In genomic region chr6:100657678-100658330, GRCh38 we compare ENCODE assay signal across 9 cellular contexts.
DNase-seq lines count a peak whose midpoint lies in the region; ATAC-seq, FAIRE-seq and TF ChIP-seq lines count a peak whose summit lies in the region.
"Had no signal": no experiment of that assay in that cellular context is flagged by ENCODE, and none has a peak within 500 bp of the region (broad histone marks: within the 10 kb centered on the region; RNA-seq: fewer than 3 reads in every experiment).

No MANE protein-coding gene starts in this region.

- no peaks in the 10 kb centered on the region for H3K27me3 ChIP-seq in endothelial cell of umbilical vein (ENCODE audit: control insufficient read depth in 2 of 2, insufficient read depth in 2 of 2, low read length in 2 of 2)
- H3K27me3 ChIP-seq in mesendoderm (ENCODE audit: insufficient read depth, low read length, poor library complexity): no peaks in the 10 kb centered on the region

- TF ChIP-seq CTCF in GM13977 (IDR thresholded peaks at IDR 0.05; ENCODE audit: extremely low read depth, insufficient read depth, missing control alignments) (peak; percentile 51), endothelial cell of umbilical vein (IDR thresholded peaks at IDR 0.05; ENCODE audit: extremely low read depth in 1 of 2, insufficient read depth in 1 of 2, low read depth in 1 of 2, low read length in 2 of 2) (peak; percentile 22 to 29)

- H3K23ac ChIP-seq in mesendoderm (ENCODE audit: low read length): no peak overlapping the region

- CTCF ChIA-PET in endothelial cell of umbilical vein (lab: Charles Lee): interaction anchor here (0.7 to 3.6 kb wide), 14 partner anchors 9 to 790 kb away, joined by 3 to 32 read pairs (median 5); no protein-coding TSS in a partner anchor

- no peak overlapping the region for H3K4ac ChIP-seq in mesendoderm (ENCODE audit: low read depth, low read length)

- FAIRE-seq in endothelial cell of umbilical vein (lab: Jason Lieb, UNC): no peak

- in situ Hi-C loops in GM13977 (cut with MboI; ENCODE audit: low pct_unique_long_range_greater_than_20kb, low sequenced_read_pairs, unreplicated experiment): loop anchor here (25.0 kb wide), 2 partner anchors 171 to 546 kb away; no protein-coding TSS in a partner anchor

- WGBS in mesendoderm (ENCODE audit: extremely low coverage, insufficient coverage, low lambda C conversion rate): no CpG with 5 or more reads among the region's 2 CpGs

- POLR2A ChIA-PET in endothelial cell of umbilical vein (lab: Charles Lee): no interaction called here

- H3K79me2 ChIP-seq in endothelial cell of umbilical vein (ENCODE audit: control insufficient read depth, insufficient read depth, low read length) (no peaks in the 10 kb centered on the region), mesendoderm (ENCODE audit: control insufficient read depth, insufficient read depth, low read length) (no peaks in the 10 kb centered on the region)

- H3K9ac ChIP-seq in endothelial cell of umbilical vein (replicated peaks; ENCODE audit: extremely low read depth, insufficient read depth, low read length) (no peak overlapping the region), mesendoderm (ENCODE audit: low read length) (no peak overlapping the region)

- no peak overlapping the region for H2BK120ac ChIP-seq in mesendoderm (ENCODE audit: low read depth, low read length)

- intact Hi-C loops in endothelial cell of umbilical vein (cut with micrococcal nuclease): loop anchor here (1.0 to 5.0 kb wide), 5 partner anchors 86 to 551 kb away; no protein-coding TSS in a partner anchor

- no peak overlapping the region for H3K56ac ChIP-seq in mesendoderm (ENCODE audit: low read length)

- H4K20me1 ChIP-seq in endothelial cell of umbilical vein (replicated peaks; ENCODE audit: control insufficient read depth, extremely low read depth, insufficient read depth, low read length): no peaks in the 10 kb centered on the region

- H3K4me3 ChIP-seq in endothelial cell of umbilical vein (replicated peaks in 1 of 3; ENCODE audit: insufficient read depth in 1 of 3, low read depth in 1 of 3, low read length in 3 of 3) (no peak overlapping the region), mesendoderm (ENCODE audit: low read length) (no peak overlapping the region)

- H3K4me1 ChIP-seq in endothelial cell of umbilical vein (ENCODE audit: control insufficient read depth, extremely low read depth, insufficient read depth, low read length) (no peaks in the 10 kb centered on the region), mesendoderm (ENCODE audit: control insufficient read depth, low read depth, low read length) (no peaks in the 10 kb centered on the region)

- ATAC-seq in HG03439 (IDR thresholded peaks at IDR 0.05; ENCODE audit: unreplicated experiment) (peak; percentile 80), GM19455 (IDR thresholded peaks at IDR 0.05; ENCODE audit: unreplicated experiment) (no peak), HG03521 (IDR thresholded peaks at IDR 0.05; ENCODE audit: unreplicated experiment) (no peak)

- no peak overlapping the region for H3K27ac ChIP-seq in endothelial cell of umbilical vein (ENCODE audit: insufficient read depth, low read depth, low read length)
- no peak overlapping the region for H3K27ac ChIP-seq in mesendoderm (ENCODE audit: low read depth, low read length)

- TF ChIP-seq POLR2A in endothelial cell of umbilical vein (IDR thresholded peaks at IDR 0.05; ENCODE audit: low read depth, low read length): no peak

- H3K9me1 ChIP-seq in endothelial cell of umbilical vein (replicated peaks; ENCODE audit: control insufficient read depth, extremely low read depth, insufficient read depth, low read length): no peaks in the 10 kb centered on the region

- H2BK15ac ChIP-seq in mesendoderm (replicated peaks; ENCODE audit: low read depth): no peak overlapping the region

- H3K79me1 ChIP-seq in mesendoderm (ENCODE audit: low read length): no peaks in the 10 kb centered on the region

- H3K36me3 ChIP-seq in endothelial cell of umbilical vein (ENCODE audit: control insufficient read depth in 2 of 2, extremely low read depth in 1 of 2, insufficient read depth in 2 of 2, low read length in 2 of 2): peaks cover 0 to 4% of the 10 kb centered on the region in 2 experiments
- no peaks in the 10 kb centered on the region for H3K36me3 ChIP-seq in mesendoderm (ENCODE audit: control insufficient read depth, insufficient read depth, low read length)

- no peak overlapping the region for H4K5ac ChIP-seq in mesendoderm (ENCODE audit: low read length)

- H4K8ac ChIP-seq in mesendoderm (ENCODE audit: low read depth, low read length): no peak overlapping the region

- no TSS peak for BruUV-seq in endothelial cell of umbilical vein (replicated peaks; lab: Mats Ljungman, UMichigan)

- no peak overlapping the region for H3K18ac ChIP-seq in mesendoderm (ENCODE audit: low read length)

- H2AFZ ChIP-seq in endothelial cell of umbilical vein (ENCODE audit: low read depth, low read length): no peak overlapping the region

- H2BK5ac ChIP-seq in mesendoderm (ENCODE audit: low read length): no peak overlapping the region

- no peak overlapping the region for H3K4me2 ChIP-seq in endothelial cell of umbilical vein (ENCODE audit: insufficient read depth, low read length)
- no peak overlapping the region for H3K4me2 ChIP-seq in mesendoderm (ENCODE audit: low read length)

- H2AK5ac ChIP-seq in mesendoderm (ENCODE audit: low read length): no peak overlapping the region

- H3K9me3 ChIP-seq in endothelial cell of umbilical vein (replicated peaks; ENCODE audit: control insufficient read depth, insufficient read depth, low read length): no peaks in the 10 kb centered on the region

- DNase-seq in GM13977 (ENCODE audit: low spot score) (no peak), NCI-H774 (lab: John Stamatoyannopoulos, UW) (peak; percentile 93), endothelial cell of umbilical vein (ENCODE audit: low read depth, low spot score) (peak; percentile 39), mesendoderm (no peak), SKM-1 treated with dmso at 0.1 percent for 144 hours (lab: John Stamatoyannopoulos, UW; ENCODE audit: unreplicated experiment) (no peak)
- DNase-seq: naive B cell had no signal

- dilution Hi-C loops in endothelial cell of umbilical vein (cut with MboI; ENCODE audit: extremely low pct_ligation_motif_present, low sequenced_read_pairs): no loop called here

TF ChIP-seq in endothelial cell of umbilical vein, 7 proteins besides CTCF, POLR2A, EP300 and RAD21:
- TF ChIP-seq FOS (IDR thresholded peaks at IDR 0.05; ENCODE audit: borderline replicate concordance, insufficient read depth, low read length) (no peak), POLR2AphosphoS5 (IDR thresholded peaks at IDR 0.05; ENCODE audit: insufficient read depth, low read depth, low read length) (no peak), JUN (IDR thresholded peaks at IDR 0.05; ENCODE audit: borderline replicate concordance, insufficient read depth, insufficient read length, low read depth) (no peak), MYC (IDR thresholded peaks at IDR 0.05; ENCODE audit: low read depth, low read length) (no peak), EZH2 (IDR thresholded peaks at IDR 0.05; ENCODE audit: borderline replicate concordance, low read depth, low read length, severe bottlenecking) (no peak)
- TF ChIP-seq, protein P1, sequence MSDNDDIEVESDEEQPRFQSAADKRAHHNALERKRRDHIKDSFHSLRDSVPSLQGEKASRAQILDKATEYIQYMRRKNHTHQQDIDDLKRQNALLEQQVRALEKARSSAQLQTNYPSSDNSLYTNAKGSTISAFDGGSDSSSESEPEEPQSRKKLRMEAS (IDR thresholded peaks at IDR 0.05; ENCODE audit: insufficient read depth, insufficient read length): no peak

Comparison
In these comparisons a context has a peak if more than half of its experiments do, and no peak if none do; other contexts are left out.
1. DNase-seq: peak in NCI-H774 (single experiment) and endothelial cell of umbilical vein (single experiment); none in GM13977 (single experiment), mesendoderm (single experiment) and SKM-1 treated with dmso at 0.1 percent for 144 hours (single experiment).